ENCODE assay signal across 24 cellular contexts in genomic region chr12:6527711-6528110, GRCh38.
"Had no signal": no experiment of that assay in that cellular context is flagged by ENCODE, and none has a peak within 500 bp of the region (broad histone marks: within the 10 kb centered on the region; RNA-seq: fewer than 3 reads in every experiment).

No MANE protein-coding gene starts in this region.

- H3K9me3 Mint-ChIP-seq: memory B cell; natural killer cell treated with Interleukin-12 subunit alpha and Interleukin-12 subunit beta and Interleukin-15 and Interleukin-18, amount 100 ng/mL, for 72 hours; neural progenitor cell; stimulated activated memory B cell treated with anti-CD40 and anti-IgM and Interleukin-4, amounts not matched to agents 10 μg/mL and 1 μg/mL and 100 μg/mL, for 72 hours; stimulated activated naive CD8-positive, alpha-beta T cell treated with anti-CD3 and anti-CD28 coated beads, Interleukin-15, Interleukin-2, amounts not matched to agents 100 ng/mL and 50 ng/mL, for 24 hours had no signal

- ATAC-seq: left cardiac atrium; lower lobe of right lung; natural killer cell treated with Interleukin-12 subunit alpha and Interleukin-12 subunit beta and Interleukin-15 and Interleukin-18, amount 100 ng/mL, for 72 hours; stimulated activated memory B cell treated with anti-CD40 and anti-IgM and Interleukin-4, amounts not matched to agents 10 μg/mL and 1 μg/mL and 100 μg/mL, for 72 hours had no signal

- DNase-seq: cortex of kidney; dorsolateral prefrontal cortex; effector CD8-positive, alpha-beta T cell; foreskin melanocyte; head of caudate nucleus; kidney; left cardiac atrium; left ventricle myocardium inferior; lower lobe of right lung; midbrain; nucleus accumbens; ovary; small intestine; stimulated activated CD4-positive, alpha-beta T cell treated with anti-CD3 and anti-CD28 coated beads, Interleukin-12 subunit alpha, Interleukin-12 subunit beta, amount 100 ng/mL, for 4 hours; stimulated activated CD4-positive, alpha-beta T cell treated with anti-CD3 and anti-CD28 coated beads, Interleukin-2, amount 100 ng/mL, for 48 hours; testis had no signal

- H3K27ac Mint-ChIP-seq: memory B cell; natural killer cell treated with Interleukin-12 subunit alpha and Interleukin-12 subunit beta and Interleukin-15 and Interleukin-18, amount 100 ng/mL, for 72 hours; neural progenitor cell; stimulated activated naive CD8-positive, alpha-beta T cell treated with anti-CD3 and anti-CD28 coated beads, Interleukin-15, Interleukin-2, amounts not matched to agents 100 ng/mL and 50 ng/mL, for 24 hours had no signal

- H3K27me3 Mint-ChIP-seq: memory B cell; natural killer cell treated with Interleukin-12 subunit alpha and Interleukin-12 subunit beta and Interleukin-15 and Interleukin-18, amount 100 ng/mL, for 72 hours; stimulated activated memory B cell treated with anti-CD40 and anti-IgM and Interleukin-4, amounts not matched to agents 10 μg/mL and 1 μg/mL and 100 μg/mL, for 72 hours; stimulated activated naive CD8-positive, alpha-beta T cell treated with anti-CD3 and anti-CD28 coated beads, Interleukin-15, Interleukin-2, amounts not matched to agents 100 ng/mL and 50 ng/mL, for 24 hours had no signal

- H3K27me3 ChIP-seq: dorsolateral prefrontal cortex, hepatocyte, neural progenitor cell, ovary, right atrium auricular region, testis, tibial nerve had no signal

- FAIRE-seq: kidney, small intestine had no signal

- H3K27ac ChIP-seq: left ventricle myocardium inferior, lower lobe of right lung, neural progenitor cell, ovary, right atrium auricular region, testis, tibial nerve had no signal

- H3K36me3 ChIP-seq: ovary had no signal

- H3K4me3 Mint-ChIP-seq: memory B cell; natural killer cell treated with Interleukin-12 subunit alpha and Interleukin-12 subunit beta and Interleukin-15 and Interleukin-18, amount 100 ng/mL, for 72 hours; neural progenitor cell; stimulated activated memory B cell treated with anti-CD40 and anti-IgM and Interleukin-4, amounts not matched to agents 10 μg/mL and 1 μg/mL and 100 μg/mL, for 72 hours; stimulated activated naive CD8-positive, alpha-beta T cell treated with anti-CD3 and anti-CD28 coated beads, Interleukin-15, Interleukin-2, amounts not matched to agents 100 ng/mL and 50 ng/mL, for 24 hours had no signal

- H3K9me3 ChIP-seq: left ventricle myocardium inferior, lower lobe of right lung, ovary, right atrium auricular region, testis, tibial nerve had no signal

- H3K4me2 ChIP-seq: hepatocyte, neural progenitor cell had no signal

- H3K9ac ChIP-seq: neural progenitor cell had no signal

- H3K4me3 ChIP-seq: dorsolateral prefrontal cortex, hepatocyte, left ventricle myocardium inferior, lower lobe of right lung, neural progenitor cell, ovary, right atrium auricular region, testis, tibial nerve had no signal
